In the genomic region with DNA sequence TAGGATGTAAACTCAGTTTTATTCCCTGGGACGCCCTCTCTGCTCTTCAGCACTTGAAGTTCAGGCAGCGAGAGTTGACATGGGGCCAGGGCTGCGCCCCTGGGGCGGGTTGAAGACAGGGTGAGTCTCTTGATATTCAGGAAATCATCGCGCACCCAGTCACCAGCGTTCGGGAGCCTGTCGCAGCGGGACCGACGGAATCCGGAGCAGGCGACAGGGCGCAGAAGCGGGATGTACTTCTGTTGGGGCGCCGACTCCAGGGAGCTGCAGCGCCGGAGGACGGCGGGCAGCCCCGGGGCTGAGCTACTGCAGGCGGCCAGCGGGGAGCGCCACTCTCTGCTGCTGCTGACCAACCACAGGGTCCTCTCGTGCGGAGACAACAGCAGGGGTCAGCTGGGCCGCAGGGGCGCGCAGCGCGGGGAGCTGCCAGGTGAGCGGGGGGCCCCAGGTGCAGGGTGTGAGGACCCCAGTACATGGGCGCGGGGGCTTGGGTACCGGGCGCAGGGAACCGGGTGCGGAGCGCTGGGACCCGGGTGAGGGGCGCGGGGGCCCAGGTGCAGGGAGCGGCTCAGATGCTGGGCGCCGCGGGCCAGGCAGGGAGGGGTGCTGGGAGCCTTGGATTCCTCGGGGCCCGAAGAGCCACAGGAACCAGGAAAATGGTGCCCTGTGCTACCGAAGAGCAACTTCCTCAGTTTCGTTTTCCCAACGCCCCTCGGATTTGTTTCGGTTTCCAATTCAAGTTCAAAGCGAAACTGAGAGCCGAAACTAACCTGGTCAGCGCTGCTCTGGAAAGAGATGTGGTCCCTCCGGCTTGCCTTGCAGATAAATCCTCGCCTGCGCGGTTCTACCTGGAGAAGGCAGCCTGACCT, we compare ENCODE assay signal across 8 cellular contexts.
A peak's percentile ranks its signal among the peaks of the same experiment; 100 is the strongest.
DNase-seq lines count a peak whose midpoint lies in the region; ATAC-seq and TF ChIP-seq lines count a peak whose summit lies in the region.

A gene (plus strand): TSS at position 162 of the 869 bp plus-strand sequence. CDS start 70 bp downstream, at position 232.

- TF ChIP-seq CTCF in choroid plexus epithelial cell (conservative IDR thresholded peaks at IDR 0.05; ENCODE audit: low read depth, low read length): peak; percentile 73

- peak within 1 kb of the TSS; percentile 94 for H3K4me3 ChIP-seq in choroid plexus epithelial cell (ENCODE audit: low read depth, low read length)

- DNase-seq in AG08396 (ENCODE audit: low spot score): peak; percentile 86
- peak; percentile 70 for DNase-seq in NCI-H2196 (lab: John Stamatoyannopoulos, UW; ENCODE audit: unreplicated experiment)
- peak; percentile 86 for DNase-seq in activated CD4-positive, alpha-beta T cell treated with anti-CD3 and anti-CD28 coated beads for 1 hour
- DNase-seq in choroid plexus epithelial cell (ENCODE audit: low read depth): peak; percentile 92
- DNase-seq in kidney glomerular epithelial cell (lab: John Stamatoyannopoulos, UW): peak; percentile 60
- DNase-seq in stimulated activated CD4-positive, alpha-beta T cell treated with anti-CD3 and anti-CD28 coated beads, Interleukin-15, amount 100 ng/mL, for 48 hours (ENCODE audit: low read depth in 2 of 2): peak; percentile 56 to 63

- peak; percentile 80 for ATAC-seq in GM18868 (IDR thresholded peaks at IDR 0.05; ENCODE audit: unreplicated experiment)
- ATAC-seq in HG03108 (IDR thresholded peaks at IDR 0.05; ENCODE audit: unreplicated experiment): peak; percentile 82

Comparison
In these comparisons a context has a peak if more than half of its experiments do, and no peak if none do; other contexts are left out.
1. Peak in every context shown above with its lines: DNase-seq, ATAC-seq and H3K4me3 ChIP-seq.